Comparison of ENCODE assay signal across 18 cellular contexts in the genomic region with DNA sequence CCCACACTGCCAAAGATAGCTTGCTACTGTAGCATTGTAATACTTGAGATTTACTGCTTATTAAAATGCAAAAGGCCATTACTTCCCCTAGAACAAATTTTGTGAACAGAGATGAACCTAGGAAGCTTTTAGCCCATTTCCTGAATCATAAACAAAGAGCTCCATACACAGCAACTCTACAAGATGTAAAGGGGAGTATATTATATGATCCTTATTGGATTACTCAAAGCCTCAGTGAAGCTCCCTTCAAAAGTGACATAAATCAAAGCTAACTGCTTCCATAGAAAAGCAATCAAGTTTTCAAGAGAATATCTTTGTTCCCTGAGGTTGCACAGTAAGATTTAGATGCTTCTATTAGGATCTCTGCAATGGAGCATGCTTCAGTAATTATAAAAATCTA.
"Had no signal": no experiment of that assay in that cellular context is flagged by ENCODE, and none has a peak within 500 bp of the region (broad histone marks: within the 10 kb centered on the region; RNA-seq: fewer than 3 reads in every experiment).

No MANE protein-coding gene starts in this region.

- H3K27me3 ChIP-seq: colonic mucosa, esophagus squamous epithelium, testis, transverse colon had no signal

- H3K36me3 ChIP-seq: colonic mucosa, esophagus squamous epithelium, left ventricle myocardium inferior, transverse colon had no signal

- H3K27ac ChIP-seq: colonic mucosa, esophagus squamous epithelium, left ventricle myocardium inferior, parathyroid adenoma, psoas muscle, testis, transverse colon had no signal

- FAIRE-seq: keratinocyte had no signal

- H3K9ac ChIP-seq: parathyroid adenoma had no signal

- H3K9me3 ChIP-seq: colonic mucosa, esophagus squamous epithelium, psoas muscle, testis, transverse colon had no signal

- H3K4me1 ChIP-seq: colonic mucosa, esophagus squamous epithelium, parathyroid adenoma, psoas muscle, testis, transverse colon had no signal

- DNase-seq: colonic mucosa; dermis blood vessel endothelial cell; esophagus squamous epithelium; foreskin fibroblast; immature natural killer cell; left ventricle myocardium inferior; mesenchymal stem cell; naive B cell; psoas muscle; stimulated activated CD4-positive, alpha-beta T cell treated with anti-CD3 and anti-CD28 coated beads, Interleukin-2, amount 100 ng/mL, for 24 hours; stimulated activated CD4-positive, alpha-beta T cell treated with anti-CD3 and anti-CD28 coated beads, Interleukin-4, amount 100 ng/mL, for 4 hours; stimulated activated naive B cell treated with anti-CD40 and anti-IgM and Interleukin-4, amounts not matched to agents 10 μg/mL and 1 μg/mL and 100 μg/mL, for 72 hours; stimulated activated naive CD8-positive, alpha-beta T cell treated with anti-CD3 and anti-CD28 coated beads, Interleukin-15, amount 100 ng/mL, for 72 hours; testis; transverse colon had no signal

- H2AFZ ChIP-seq: parathyroid adenoma had no signal

- H3K79me2 ChIP-seq: parathyroid adenoma had no signal

- H3K4me3 ChIP-seq: colonic mucosa, esophagus squamous epithelium, left ventricle myocardium inferior, lung, psoas muscle, testis, transverse colon had no signal
